ENCODE assay signal across 8 cellular contexts in genomic region chrX:154374361-154375155, GRCh38. TPM values are rescaled to one million over a fixed set of nuclear protein-coding genes. Genes with fewer than 3 reads are reported as not detected.
DNase-seq lines count a peak whose midpoint lies in the region; ATAC-seq and TF ChIP-seq lines count a peak whose summit lies in the region.

A gene with protein sequence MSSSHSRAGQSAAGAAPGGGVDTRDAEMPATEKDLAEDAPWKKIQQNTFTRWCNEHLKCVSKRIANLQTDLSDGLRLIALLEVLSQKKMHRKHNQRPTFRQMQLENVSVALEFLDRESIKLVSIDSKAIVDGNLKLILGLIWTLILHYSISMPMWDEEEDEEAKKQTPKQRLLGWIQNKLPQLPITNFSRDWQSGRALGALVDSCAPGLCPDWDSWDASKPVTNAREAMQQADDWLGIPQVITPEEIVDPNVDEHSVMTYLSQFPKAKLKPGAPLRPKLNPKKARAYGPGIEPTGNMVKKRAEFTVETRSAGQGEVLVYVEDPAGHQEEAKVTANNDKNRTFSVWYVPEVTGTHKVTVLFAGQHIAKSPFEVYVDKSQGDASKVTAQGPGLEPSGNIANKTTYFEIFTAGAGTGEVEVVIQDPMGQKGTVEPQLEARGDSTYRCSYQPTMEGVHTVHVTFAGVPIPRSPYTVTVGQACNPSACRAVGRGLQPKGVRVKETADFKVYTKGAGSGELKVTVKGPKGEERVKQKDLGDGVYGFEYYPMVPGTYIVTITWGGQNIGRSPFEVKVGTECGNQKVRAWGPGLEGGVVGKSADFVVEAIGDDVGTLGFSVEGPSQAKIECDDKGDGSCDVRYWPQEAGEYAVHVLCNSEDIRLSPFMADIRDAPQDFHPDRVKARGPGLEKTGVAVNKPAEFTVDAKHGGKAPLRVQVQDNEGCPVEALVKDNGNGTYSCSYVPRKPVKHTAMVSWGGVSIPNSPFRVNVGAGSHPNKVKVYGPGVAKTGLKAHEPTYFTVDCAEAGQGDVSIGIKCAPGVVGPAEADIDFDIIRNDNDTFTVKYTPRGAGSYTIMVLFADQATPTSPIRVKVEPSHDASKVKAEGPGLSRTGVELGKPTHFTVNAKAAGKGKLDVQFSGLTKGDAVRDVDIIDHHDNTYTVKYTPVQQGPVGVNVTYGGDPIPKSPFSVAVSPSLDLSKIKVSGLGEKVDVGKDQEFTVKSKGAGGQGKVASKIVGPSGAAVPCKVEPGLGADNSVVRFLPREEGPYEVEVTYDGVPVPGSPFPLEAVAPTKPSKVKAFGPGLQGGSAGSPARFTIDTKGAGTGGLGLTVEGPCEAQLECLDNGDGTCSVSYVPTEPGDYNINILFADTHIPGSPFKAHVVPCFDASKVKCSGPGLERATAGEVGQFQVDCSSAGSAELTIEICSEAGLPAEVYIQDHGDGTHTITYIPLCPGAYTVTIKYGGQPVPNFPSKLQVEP (N-terminal part only) (minus strand): TSS chrX:154374634. CDS start chrX:154371245, 3,389 bp downstream.

- peak within 1 kb of the TSS; percentile 97 for H3K18ac ChIP-seq in trophoblast cell (ENCODE audit: low read length)

- H2AK5ac ChIP-seq in trophoblast cell (ENCODE audit: low read length) = peak within 1 kb of the TSS; percentile 87

- H3K4me3 ChIP-seq in cardiac muscle cell (peak within 1 kb of the TSS; percentile 24), trophoblast cell (ENCODE audit: low read depth, low read length) (peak within 1 kb of the TSS; percentile 72)

- TF ChIP-seq POLR2A in GM18505 (IDR thresholded peaks at IDR 0.05; ENCODE audit: borderline replicate concordance, extremely low read depth, insufficient read depth, insufficient read length) = no peak

- peaks cover 12% of the 10 kb centered on the region for H3K36me3 Mint-ChIP-seq in activated T-helper 17 cell treated with anti-CD3 and anti-CD28 coated beads, Interleukin-2, amount 50 U/mL, for 72 hours (ENCODE audit: low read depth)

- H3K4me1 Mint-ChIP-seq in activated T-helper 17 cell treated with anti-CD3 and anti-CD28 coated beads, Interleukin-2, amount 50 U/mL, for 72 hours = no peaks in the 10 kb centered on the region

- peak within 1 kb of the TSS; percentile 64 for H2BK120ac ChIP-seq in trophoblast cell (ENCODE audit: insufficient read depth, low read length, poor library complexity)

- peaks cover 13% of the 10 kb centered on the region for H3K4me1 ChIP-seq in cardiac muscle cell (ENCODE audit: low read depth)
- H3K4me1 ChIP-seq in trophoblast cell (ENCODE audit: control insufficient read depth in 1 of 2, insufficient read depth in 2 of 2, low read length in 2 of 2) = peaks cover 13 to 26% of the 10 kb centered on the region in 2 experiments

- peaks cover 40% of the 10 kb centered on the region for H3K79me2 ChIP-seq in trophoblast cell (ENCODE audit: control insufficient read depth, insufficient read depth, low read length, poor library complexity)

- peak within 1 kb of the TSS; percentile 89 for H4K8ac ChIP-seq in trophoblast cell (ENCODE audit: low read depth, low read length)

- H3K27me3 Mint-ChIP-seq in activated T-helper 17 cell treated with anti-CD3 and anti-CD28 coated beads, Interleukin-2, amount 50 U/mL, for 72 hours = no peaks in the 10 kb centered on the region

- H3K27ac Mint-ChIP-seq in activated T-helper 17 cell treated with anti-CD3 and anti-CD28 coated beads, Interleukin-2, amount 50 U/mL, for 72 hours = no peak within 1 kb of the TSS

- peak within 1 kb of the TSS; percentile 66 for H3K4me2 ChIP-seq in trophoblast cell (ENCODE audit: low read length)

- WGBS in trophoblast cell (ENCODE audit: extremely low coverage, insufficient coverage, insufficient read length) = no CpG with 5 or more reads among the region's 93 CpGs

- H3K79me1 ChIP-seq in trophoblast cell (ENCODE audit: low read length) = peaks cover 42% of the 10 kb centered on the region

- H3K27me3 ChIP-seq in cardiac muscle cell (no peaks in the 10 kb centered on the region), trophoblast cell (ENCODE audit: insufficient read depth, low read length) (no peaks in the 10 kb centered on the region)

- no peak for TF ChIP-seq CTCF in cardiac muscle cell (IDR thresholded peaks at IDR 0.05; ENCODE audit: low read depth, low read length)

- peak within 1 kb of the TSS; percentile 84 for H3K4ac ChIP-seq in trophoblast cell (ENCODE audit: low read depth, low read length)

- peak within 1 kb of the TSS; percentile 93 for H3K27ac ChIP-seq in cardiac muscle cell
- H3K27ac ChIP-seq in trophoblast cell (ENCODE audit: low read depth, low read length) = peak within 1 kb of the TSS; percentile 80

- peak within 1 kb of the TSS; percentile 94 for H4K91ac ChIP-seq in trophoblast cell (ENCODE audit: low read depth, low read length)

- H3K23ac ChIP-seq in trophoblast cell (ENCODE audit: low read length) = no peak within 1 kb of the TSS

- H2BK12ac ChIP-seq in trophoblast cell (ENCODE audit: low read length) = peak within 1 kb of the TSS; percentile 87

- H3K14ac ChIP-seq in trophoblast cell (ENCODE audit: low read length) = peak within 1 kb of the TSS; percentile 97

- no peaks in the 10 kb centered on the region for H3K9me3 Mint-ChIP-seq in activated T-helper 17 cell treated with anti-CD3 and anti-CD28 coated beads, Interleukin-2, amount 50 U/mL, for 72 hours

- no peak for ATAC-seq in activated T-helper 17 cell treated with anti-CD3 and anti-CD28 coated beads, Interleukin-2, amount 50 U/mL, for 72 hours (replicated peaks)
- ATAC-seq in GM18505 (IDR thresholded peaks at IDR 0.05; ENCODE audit: unreplicated experiment) = no peak

- peak within 1 kb of the TSS; percentile 88 for H3K9ac ChIP-seq in trophoblast cell (ENCODE audit: low read length)

- peak within 1 kb of the TSS; percentile 84 for H3K4me3 Mint-ChIP-seq in activated T-helper 17 cell treated with anti-CD3 and anti-CD28 coated beads, Interleukin-2, amount 50 U/mL, for 72 hours

- peak within 1 kb of the TSS; percentile 81 for H2BK5ac ChIP-seq in trophoblast cell (ENCODE audit: low read depth, low read length, poor library complexity)

- H4K12ac ChIP-seq in trophoblast cell (ENCODE audit: low read depth, low read length) = peak within 1 kb of the TSS; percentile 86

- no peaks in the 10 kb centered on the region for H3K36me3 ChIP-seq in cardiac muscle cell
- H3K36me3 ChIP-seq in trophoblast cell (ENCODE audit: control insufficient read depth in 1 of 2, insufficient read depth in 2 of 2, low read length in 2 of 2) = peaks cover 5 to 10% of the 10 kb centered on the region in 2 experiments

- DNase-seq in COLO668 (lab: John Stamatoyannopoulos, UW; ENCODE audit: unreplicated experiment) = peak; percentile 88
- DNase-seq in HT1080 (ENCODE audit: low read depth) = no peak
- DNase-seq in cardiac muscle cell (ENCODE audit: low read depth in 1 of 2, low spot score in 1 of 2) = peak; percentile 34 to 68
- peak in 1 of 2 donors; percentile 35 for DNase-seq in trophoblast cell
- no peak for DNase-seq in NCI-H1694 treated with DMSO at 0.1 percent for 48 hours (lab: John Stamatoyannopoulos, UW)
- DNase-seq in RKO (ENCODE audit: low spot score) = no peak

- no peaks in the 10 kb centered on the region for H3K9me3 ChIP-seq in cardiac muscle cell (ENCODE audit: low read depth)
- no peaks in the 10 kb centered on the region for H3K9me3 ChIP-seq in trophoblast cell (ENCODE audit: insufficient read depth, low read depth, low read length)

- H2AFZ ChIP-seq in trophoblast cell (ENCODE audit: insufficient read depth, low read length, poor library complexity) = peak within 1 kb of the TSS; percentile 37

RNA-seq across cellular contexts. Expression of the gene that starts here (rescaled TPM):
- total RNA-seq in HT1080 (2014; rRNA removed; shearing (Covaris generic)) = 1,291 and 1,336 TPM in 2 replicates
- polyA plus RNA-seq in HT1080 (2015; cell fraction: cytosol; rRNA removed) = 312 and 340 TPM in 2 replicates
- polyA plus RNA-seq in HT1080 (2015; cell fraction: nucleus; rRNA removed) = 2,213 and 2,252 TPM in 2 replicates
- 1,000 to 10,000 TPM; 1,274 to 1,383 TPM for total RNA-seq in activated T-helper 17 cell treated with anti-CD3 and anti-CD28 coated beads, Interleukin-2, amount 50 U/mL, for 72 hours
- 405 and 447 TPM in 2 replicates for total RNA-seq in cardiac muscle cell
- 250 and 341 TPM in 2 replicates for polyA plus RNA-seq in cardiac muscle cell
- 739 and 796 TPM in 2 replicates for polyA plus RNA-seq in trophoblast cell (2013)

Comparison
In these comparisons a context has a peak if more than half of its experiments do, and no peak if none do; other contexts are left out.
1. DNase-seq: peak in COLO668 (single experiment) and cardiac muscle cell (2 of 2); none in HT1080 (single experiment), NCI-H1694 treated with DMSO at 0.1 percent for 48 hours (single experiment) and RKO (single experiment).